ENCODE assay signal across 8 cellular contexts in the genomic region with DNA sequence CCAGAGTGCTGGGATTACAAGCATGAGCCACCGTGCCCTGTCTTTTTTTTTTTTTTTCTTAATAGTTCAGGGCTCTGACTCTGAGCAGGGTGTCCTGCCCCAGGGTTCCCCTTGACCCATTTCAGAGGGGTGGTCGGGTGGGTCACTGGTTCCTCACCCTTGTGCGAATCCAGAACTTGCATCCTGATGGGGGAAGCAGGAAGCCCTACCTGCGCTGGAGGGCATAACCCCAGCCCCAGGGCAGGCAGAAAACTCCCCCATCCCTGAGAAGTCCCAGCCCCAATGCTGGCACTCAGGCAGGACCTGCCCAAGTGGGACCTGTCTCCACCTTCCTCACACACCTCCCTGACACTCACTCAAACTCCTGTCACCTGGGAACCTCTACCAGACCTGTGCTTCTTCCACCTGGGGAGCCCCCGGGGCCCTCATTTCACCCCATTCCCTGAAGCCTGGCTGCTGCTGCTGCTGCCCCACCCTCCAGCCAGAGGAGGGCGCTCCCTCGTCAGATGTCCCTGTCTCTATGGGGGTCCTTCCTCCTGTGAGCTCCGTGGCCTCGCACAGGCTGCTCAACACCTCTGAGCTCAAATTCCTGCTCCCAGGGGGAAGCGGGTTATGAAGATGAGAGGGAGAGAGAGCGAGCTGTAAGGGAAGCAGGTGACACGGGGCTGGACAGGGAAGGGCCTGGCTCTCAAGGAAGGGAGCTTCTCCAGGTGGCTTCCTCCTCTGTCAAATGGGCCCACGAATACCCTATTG. TPM values are rescaled to one million over a fixed set of nuclear protein-coding genes. Genes with fewer than 3 reads are reported as not detected.
DNase-seq lines count a peak whose midpoint lies in the region; ATAC-seq and TF ChIP-seq lines count a peak whose summit lies in the region.

No MANE protein-coding gene starts in this region.

- TF ChIP-seq POLR2A in adrenal gland (IDR thresholded peaks at IDR 0.05), result no peak

- intact Hi-C loops in adrenal gland (cut with DNase I), result no loop called here

- H3K36me3 ChIP-seq in DND-41 (ENCODE audit: insufficient read depth, low read length) (no peaks in the 10 kb centered on the region), adrenal gland (replicated peaks in 1 of 2) (no peaks in the 10 kb centered on the region), iPS-20b (ENCODE audit: insufficient read depth, low read depth, low read length) (no peaks in the 10 kb centered on the region), smooth muscle cell (ENCODE audit: low read depth) (no peaks in the 10 kb centered on the region)

- H3K4me3 ChIP-seq in DND-41 (ENCODE audit: low read depth in 1 of 2, low read length in 2 of 2), result no peak overlapping the region
- peak overlapping the region in 2 of 4 donors; percentile 6 to 50 for H3K4me3 ChIP-seq in adrenal gland
- H3K4me3 ChIP-seq in iPS-20b (ENCODE audit: low read length), result peak overlapping the region; percentile 61
- H3K4me3 ChIP-seq in smooth muscle cell, result no peak overlapping the region

- H3K27me3 ChIP-seq in DND-41 (ENCODE audit: insufficient read depth, low read length, poor library complexity), result no peaks in the 10 kb centered on the region
- H3K27me3 ChIP-seq in adrenal gland, result no peaks in the 10 kb centered on the region
- H3K27me3 ChIP-seq in iPS-20b (ENCODE audit: insufficient read depth, low read length), result peaks cover 65% of the 10 kb centered on the region
- peaks cover 27% of the 10 kb centered on the region for H3K27me3 ChIP-seq in smooth muscle cell (ENCODE audit: low read depth)

- H3K4me1 ChIP-seq in DND-41 (ENCODE audit: insufficient read depth, low read length), result no peaks in the 10 kb centered on the region
- peaks cover 0 to 6% of the 10 kb centered on the region in 2 donors for H3K4me1 ChIP-seq in adrenal gland (replicated peaks in 1 of 2)
- no peaks in the 10 kb centered on the region for H3K4me1 ChIP-seq in iPS-20b (ENCODE audit: insufficient read depth, low read length)
- no peaks in the 10 kb centered on the region for H3K4me1 ChIP-seq in smooth muscle cell (ENCODE audit: low read depth)

- no peak for DNase-seq in DND-41
- DNase-seq in NCI-H2029 treated with DMSO at 0.1 percent for 48 hours (lab: John Stamatoyannopoulos, UW), result peak; percentile 48
- peak in 2 of 7 donors; percentile 14 to 52 for DNase-seq in adrenal gland
- DNase-seq in smooth muscle cell (lab: John Stamatoyannopoulos, UW; ENCODE audit: unreplicated experiment), result no peak
- no peak for DNase-seq in ecto neural progenitor cell (ENCODE audit: low spot score)
- DNase-seq in GM19238 (ENCODE audit: insufficient read length, low spot score), result no peak

- no peak overlapping the region for H2AFZ ChIP-seq in DND-41 (ENCODE audit: low read depth, low read length)
- no peak overlapping the region for H2AFZ ChIP-seq in smooth muscle cell (ENCODE audit: low read depth)

- H3F3A ChIP-seq in smooth muscle cell (ENCODE audit: low read depth), result no peaks in the 10 kb centered on the region

- no peaks in the 10 kb centered on the region for H3K79me2 ChIP-seq in DND-41 (ENCODE audit: insufficient read depth, low read length)
- H3K79me2 ChIP-seq in smooth muscle cell (ENCODE audit: low read depth), result no peaks in the 10 kb centered on the region

- TF ChIP-seq CTCF in DND-41 (IDR thresholded peaks at IDR 0.05; ENCODE audit: borderline replicate concordance, extremely low read depth, low read length, poor library complexity, severe bottlenecking), result peak; percentile 35
- TF ChIP-seq CTCF in adrenal gland (IDR thresholded peaks at IDR 0.05), result peak in 4 of 6 experiments; percentile 13 to 22 (median 16)
- TF ChIP-seq CTCF in smooth muscle cell (IDR thresholded peaks at IDR 0.05; ENCODE audit: borderline replicate concordance, insufficient read depth, poor library complexity, severe bottlenecking), result peak; percentile 10

- H3K9ac ChIP-seq in DND-41 (ENCODE audit: low read depth, low read length), result no peak overlapping the region
- H3K9ac ChIP-seq in iPS-20b (ENCODE audit: low read depth, low read length), result no peak overlapping the region
- H3K9ac ChIP-seq in smooth muscle cell (ENCODE audit: low read depth), result no peak overlapping the region

- ATAC-seq in DND-41 (ENCODE audit: insufficient read depth, low read depth) (no peak), GM18502 (IDR thresholded peaks at IDR 0.05; ENCODE audit: poor library complexity, unreplicated experiment) (no peak)

- no peak overlapping the region for H3K27ac ChIP-seq in DND-41 (ENCODE audit: low read length)
- no peak overlapping the region for H3K27ac ChIP-seq in adrenal gland
- no peak overlapping the region for H3K27ac ChIP-seq in iPS-20b (ENCODE audit: low read length)
- no peak overlapping the region for H3K27ac ChIP-seq in smooth muscle cell (ENCODE audit: low read depth)

- 33 to 44% (median 41%) methylated on average over 9 to 13 of the region's 13 CpGs for WGBS in adrenal gland, 4 donors
- 42% methylated on average over 11 of the region's 13 CpGs for WGBS in smooth muscle cell (ENCODE audit: low lambda C conversion rate)

- H3K4me2 ChIP-seq in DND-41 (ENCODE audit: insufficient read depth, low read length), result no peak overlapping the region
- peak overlapping the region; percentile 65 for H3K4me2 ChIP-seq in smooth muscle cell

- H4K20me1 ChIP-seq in DND-41 (ENCODE audit: insufficient read depth, low read length) (no peaks in the 10 kb centered on the region), smooth muscle cell (ENCODE audit: low read depth) (no peaks in the 10 kb centered on the region)

- H3K9me3 ChIP-seq in DND-41 (ENCODE audit: insufficient read depth, low read length, severe bottlenecking) (peaks cover 15% of the 10 kb centered on the region), adrenal gland (replicated peaks in 1 of 3) (no peaks in the 10 kb centered on the region), iPS-20b (ENCODE audit: insufficient read depth, low read depth, low read length) (no peaks in the 10 kb centered on the region), smooth muscle cell (replicated peaks; ENCODE audit: low read depth) (no peaks in the 10 kb centered on the region)

RNA-seq across cellular contexts. Expression of a gene that starts 15.1 kb away (rescaled TPM):
- 1 to 10 TPM; 2.1 to 9.2 (median 4.7) TPM for total RNA-seq in adrenal gland
- polyA plus RNA-seq in adrenal gland, result 1 to 10 TPM; 3.0 to 9.0 (median 6.5) TPM
- 4.4 and 5.7 TPM in 2 replicates for total RNA-seq in smooth muscle cell
- 2.0 and 2.2 TPM in 2 replicates for polyA plus RNA-seq in smooth muscle cell
